ENCODE assay signal across 14 cellular contexts in genomic region chr5:169875091-169875727, GRCh38.
A peak's percentile ranks its signal among the peaks of the same experiment; 100 is the strongest.
DNase-seq lines count a peak whose midpoint lies in the region; ATAC-seq and TF ChIP-seq lines count a peak whose summit lies in the region.
"Had no signal": no experiment of that assay in that cellular context is flagged by ENCODE, and none has a peak within 500 bp of the region (broad histone marks: within the 10 kb centered on the region; RNA-seq: fewer than 3 reads in every experiment).

No MANE protein-coding gene starts in this region.

- no peak for ATAC-seq in GM19455 (IDR thresholded peaks at IDR 0.05; ENCODE audit: unreplicated experiment)
- ATAC-seq: activated CD4-positive, CD25-positive, alpha-beta regulatory T cell treated with anti-CD3 and anti-CD28 coated beads, Interleukin-2, amount 50 U/mL, for 24 hours; activated T-cell treated with anti-CD3 and anti-CD28 coated beads, Interleukin-2, amount 50 U/mL, for 4 hours had no signal

- TF ChIP-seq CTCF in nephron (IDR thresholded peaks at IDR 0.05; ENCODE audit: unreplicated experiment in 3 of 3): no peak

- no peaks in the 10 kb centered on the region for H3K36me3 Mint-ChIP-seq in nephron (ENCODE audit: low read depth)
- H3K36me3 Mint-ChIP-seq in activated T-helper 2 cell treated with anti-CD3 and anti-CD28 coated beads, Interferon-gamma antibody, Interleukin-2, Interleukin-4, amounts not matched to agents 10 μg/mL and 5 μg/mL and 100 μg/mL, durations not matched to agents 14 hours and 24 hours and 36 hours (ENCODE audit: low read depth): peaks cover 34% of the 10 kb centered on the region
- H3K36me3 Mint-ChIP-seq: neural progenitor cell had no signal

- H3K27ac Mint-ChIP-seq in nephron: peak overlapping the region; percentile 73 to 90 (median 81)
- H3K27ac Mint-ChIP-seq in activated T-helper 2 cell treated with anti-CD3 and anti-CD28 coated beads, Interferon-gamma antibody, Interleukin-2, Interleukin-4, amounts not matched to agents 10 μg/mL and 5 μg/mL and 100 μg/mL, durations not matched to agents 14 hours and 24 hours and 36 hours: no peak overlapping the region
- H3K27ac Mint-ChIP-seq: neural progenitor cell had no signal

- peaks cover 3% of the 10 kb centered on the region for H3K9me3 Mint-ChIP-seq in nephron
- H3K9me3 Mint-ChIP-seq in activated T-helper 2 cell treated with anti-CD3 and anti-CD28 coated beads, Interferon-gamma antibody, Interleukin-2, Interleukin-4, amounts not matched to agents 10 μg/mL and 5 μg/mL and 100 μg/mL, durations not matched to agents 14 hours and 24 hours and 36 hours: no peaks in the 10 kb centered on the region
- H3K9me3 Mint-ChIP-seq: activated T-cell treated with anti-CD3 and anti-CD28 coated beads, Interleukin-2, amount 50 U/mL, for 4 hours; neural progenitor cell had no signal

- peaks cover 27% of the 10 kb centered on the region for H3K27me3 Mint-ChIP-seq in nephron (ENCODE audit: low read depth)
- H3K27me3 Mint-ChIP-seq in activated T-helper 2 cell treated with anti-CD3 and anti-CD28 coated beads, Interferon-gamma antibody, Interleukin-2, Interleukin-4, amounts not matched to agents 10 μg/mL and 5 μg/mL and 100 μg/mL, durations not matched to agents 14 hours and 24 hours and 36 hours (ENCODE audit: low read depth): no peaks in the 10 kb centered on the region

- peak overlapping the region in 1 of 3 experiments; percentile 1 for H3K4me3 Mint-ChIP-seq in nephron
- H3K4me3 Mint-ChIP-seq in activated T-helper 2 cell treated with anti-CD3 and anti-CD28 coated beads, Interferon-gamma antibody, Interleukin-2, Interleukin-4, amounts not matched to agents 10 μg/mL and 5 μg/mL and 100 μg/mL, durations not matched to agents 14 hours and 24 hours and 36 hours (ENCODE audit: low read depth): no peak overlapping the region
- H3K4me3 Mint-ChIP-seq: activated T-cell treated with anti-CD3 and anti-CD28 coated beads, Interleukin-2, amount 50 U/mL, for 4 hours; neural progenitor cell had no signal

- DNase-seq in AML-193 (lab: John Stamatoyannopoulos, UW) (peak; percentile 79 to 83), MV-4-11 (lab: John Stamatoyannopoulos, UW) (peak; percentile 89), fibroblast of peridontal ligament (ENCODE audit: extremely low read depth) (peak; percentile 44), iPS-NIHi11 (ENCODE audit: low spot score) (no peak), GM19238 (ENCODE audit: insufficient read length, low spot score) (no peak)
- no peak for DNase-seq in activated T-helper 2 cell treated with anti-CD3 and anti-CD28 coated beads, Interferon-gamma antibody, Interleukin-2, Interleukin-4, amounts not matched to agents 10 μg/mL and 5 μg/mL and 100 μg/mL, durations not matched to agents 14 hours and 24 hours and 36 hours (ENCODE audit: low spot score)
- DNase-seq: activated T-cell treated with anti-CD3 and anti-CD28 coated beads, Interleukin-2, amount 50 U/mL, for 4 hours; islet precursor cell; NCI-H1105; NCI-H524 treated with DMSO at 0.1 percent for 48 hours had no signal

- intact Hi-C loops in activated T-helper 2 cell treated with anti-CD3 and anti-CD28 coated beads, Interferon-gamma antibody, Interleukin-2, Interleukin-4, amounts not matched to agents 10 μg/mL and 5 μg/mL and 100 μg/mL, durations not matched to agents 14 hours and 24 hours and 36 hours (cut with micrococcal nuclease): no loop called here

- peaks cover 34% of the 10 kb centered on the region for H3K4me1 Mint-ChIP-seq in nephron
- H3K4me1 Mint-ChIP-seq in activated T-helper 2 cell treated with anti-CD3 and anti-CD28 coated beads, Interferon-gamma antibody, Interleukin-2, Interleukin-4, amounts not matched to agents 10 μg/mL and 5 μg/mL and 100 μg/mL, durations not matched to agents 14 hours and 24 hours and 36 hours (ENCODE audit: low read depth): peaks cover 6% of the 10 kb centered on the region

Comparison
In these comparisons a context has a peak if more than half of its experiments do, and no peak if none do; other contexts are left out.
1. DNase-seq: peak in AML-193 (2 of 2), MV-4-11 (single experiment) and fibroblast of peridontal ligament (single experiment); none in iPS-NIHi11 (single experiment), activated T-helper 2 cell treated with anti-CD3 and anti-CD28 coated beads, Interferon-gamma antibody, Interleukin-2, Interleukin-4, amounts not matched to agents 10 μg/mL and 5 μg/mL and 100 μg/mL, durations not matched to agents 14 hours and 24 hours and 36 hours (single experiment) and GM19238 (single experiment).